Comparison of ENCODE assay signal across 9 cellular contexts in the genomic region with DNA sequence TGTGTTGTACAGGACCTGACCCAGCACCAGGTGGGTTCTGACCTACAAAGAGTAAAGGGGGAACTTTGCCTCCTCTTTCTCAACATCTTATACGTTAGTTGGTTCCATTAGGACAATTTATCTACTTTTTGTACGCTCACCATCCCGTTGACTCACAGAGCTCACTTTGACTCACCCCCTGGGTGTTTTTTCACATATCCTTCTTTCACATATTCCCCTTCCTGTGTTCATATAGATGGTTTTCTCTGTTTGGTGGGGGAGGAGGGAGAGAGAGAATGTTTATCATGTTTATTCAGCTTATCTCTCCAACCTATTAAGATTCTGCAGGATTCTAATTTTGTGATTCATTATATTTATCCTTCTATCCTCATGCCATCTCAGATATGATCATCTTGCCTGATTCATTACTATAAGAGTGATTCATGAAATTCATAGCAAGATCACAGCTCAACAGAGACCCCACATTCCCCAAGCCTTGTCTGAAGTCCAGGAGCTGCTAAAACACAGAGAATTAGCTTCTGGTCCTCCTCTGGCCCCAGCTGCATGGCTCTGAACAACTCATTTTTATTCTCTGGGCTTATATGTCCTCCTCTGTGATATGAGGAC. TPM values are rescaled to one million over a fixed set of nuclear protein-coding genes. Genes with fewer than 3 reads are reported as not detected.
DNase-seq lines count a peak whose midpoint lies in the region; ATAC-seq and TF ChIP-seq lines count a peak whose summit lies in the region.
"Had no signal": no experiment of that assay in that cellular context is flagged by ENCODE, and none has a peak within 500 bp of the region (broad histone marks: within the 10 kb centered on the region; RNA-seq: fewer than 3 reads in every experiment).

No MANE protein-coding gene starts in this region.

- H3K27ac Mint-ChIP-seq in activated T-helper 2 cell treated with anti-CD3 and anti-CD28 coated beads, Interferon-gamma antibody, Interleukin-2, Interleukin-4, amounts not matched to agents 10 μg/mL and 5 μg/mL and 100 μg/mL, durations not matched to agents 14 hours and 24 hours and 36 hours, result peak overlapping the region; percentile 99

- TF ChIP-seq CTCF in IMR-90 (conservative IDR thresholded peaks at IDR 0.05; ENCODE audit: low read depth, low read length) (no peak), dorsolateral prefrontal cortex (IDR thresholded peaks at IDR 0.05 in 54 of 56, conservative IDR thresholded peaks at IDR 0.05 in 2 of 56; ENCODE audit: low read depth in 1 of 56, partially characterized antibody in 56 of 56) (no peak)

- TF ChIP-seq POLR2A in IMR-90 (IDR thresholded peaks at IDR 0.05; ENCODE audit: low read depth, low read length), result no peak

- no peaks in the 10 kb centered on the region for H3K9me3 ChIP-seq in IMR-90 (ENCODE audit: control insufficient read depth, insufficient read depth, low read length)

- POLR2A ChIA-PET in IMR-90 (lab: Charles Lee; ENCODE audit: unreplicated experiment), result no interaction called here

- H3K9me1 ChIP-seq in IMR-90 (ENCODE audit: insufficient read depth, low read length), result no peaks in the 10 kb centered on the region

- no CpG with 5 or more reads among the region's 3 CpGs for WGBS in IMR-90 (ENCODE audit: extremely low coverage in 2 of 2, insufficient read length in 1 of 2), 2 experiments

- H3K36me3 ChIP-seq in IMR-90 (ENCODE audit: control insufficient read depth, insufficient read depth, low read length), result no peaks in the 10 kb centered on the region

- H3K79me1 ChIP-seq in IMR-90 (ENCODE audit: low read depth in 1 of 2, low read length in 2 of 2), result no peaks in the 10 kb centered on the region

- TF ChIP-seq RAD21 in IMR-90 (IDR thresholded peaks at IDR 0.05; ENCODE audit: low read length), result no peak

- peak; percentile 15 for DNase-seq in IMR-90
- no peak for DNase-seq in activated T-helper 2 cell treated with anti-CD3 and anti-CD28 coated beads, Interferon-gamma antibody, Interleukin-2, Interleukin-4, amounts not matched to agents 10 μg/mL and 5 μg/mL and 100 μg/mL, durations not matched to agents 14 hours and 24 hours and 36 hours (ENCODE audit: low spot score)
- peak; percentile 47 for DNase-seq in pulmonary artery endothelial cell (ENCODE audit: low read depth, low spot score)
- no peak for DNase-seq in hypothalamus (lab: John Stamatoyannopoulos, UW)
- DNase-seq in iPS-NIHi11 (ENCODE audit: low spot score), result no peak
- no peak for DNase-seq in COLO668 (lab: John Stamatoyannopoulos, UW; ENCODE audit: unreplicated experiment)
- DNase-seq in dorsolateral prefrontal cortex, result no peak
- DNase-seq: SHP77 treated with DMSO at 0.1 percent for 48 hours had no signal

- no peak overlapping the region for H3K18ac ChIP-seq in IMR-90 (ENCODE audit: low read depth, low read length)

- H4K20me1 ChIP-seq in IMR-90 (ENCODE audit: insufficient read depth, low read length), result no peaks in the 10 kb centered on the region

- H3K27ac ChIP-seq in IMR-90 (ENCODE audit: insufficient read depth, low read length), result no peak overlapping the region
- H3K27ac ChIP-seq in dorsolateral prefrontal cortex, result no peak overlapping the region

- in situ Hi-C loops in IMR-90 (cut with MboI; ENCODE audit: low sequenced_read_pairs), result no loop called here

- peaks cover 30% of the 10 kb centered on the region for H3K36me3 Mint-ChIP-seq in activated T-helper 2 cell treated with anti-CD3 and anti-CD28 coated beads, Interferon-gamma antibody, Interleukin-2, Interleukin-4, amounts not matched to agents 10 μg/mL and 5 μg/mL and 100 μg/mL, durations not matched to agents 14 hours and 24 hours and 36 hours (ENCODE audit: low read depth)

- no peak overlapping the region for H2BK120ac ChIP-seq in IMR-90 (ENCODE audit: low read depth, low read length)

- H3K4ac ChIP-seq in IMR-90 (ENCODE audit: low read depth, low read length), result no peak overlapping the region

- no peak overlapping the region for H3K9ac ChIP-seq in IMR-90 (ENCODE audit: low read depth, low read length)

- H2BK5ac ChIP-seq in IMR-90 (ENCODE audit: low read depth, low read length, poor library complexity, severe bottlenecking), result no peak overlapping the region

- H2AK9ac ChIP-seq in IMR-90 (replicated peaks; ENCODE audit: low read depth, low read length, poor library complexity), result no peak overlapping the region

- dilution Hi-C loops in IMR-90 (cut with HindIII; ENCODE audit: low sequenced_read_pairs, unreplicated experiment), result no loop called here

- no TSS peak for BruUV-seq in IMR-90 (replicated peaks; lab: Mats Ljungman, UMichigan)

- H2AFZ ChIP-seq in IMR-90 (replicated peaks; ENCODE audit: low read length, poor library complexity), result no peak overlapping the region

- H3K56ac ChIP-seq in IMR-90 (ENCODE audit: extremely low read depth, insufficient read depth, low read length), result no peak overlapping the region

- peak overlapping the region; percentile 76 for H3K4me3 Mint-ChIP-seq in activated T-helper 2 cell treated with anti-CD3 and anti-CD28 coated beads, Interferon-gamma antibody, Interleukin-2, Interleukin-4, amounts not matched to agents 10 μg/mL and 5 μg/mL and 100 μg/mL, durations not matched to agents 14 hours and 24 hours and 36 hours (ENCODE audit: low read depth)

- H3K4me3 ChIP-seq in IMR-90 (ENCODE audit: insufficient read depth, low read depth, low read length), result no peak overlapping the region
- no peak overlapping the region for H3K4me3 ChIP-seq in dorsolateral prefrontal cortex

- CTCF ChIA-PET in IMR-90 (lab: Yijun Ruan, JAX), result interaction anchor here (1.5 to 1.7 kb wide), 2 partner anchors 25 to 273 kb away, joined by 4 to 8 read pairs; no protein-coding TSS in a partner anchor

- H4K5ac ChIP-seq in IMR-90 (ENCODE audit: low read depth, low read length), result no peak overlapping the region

- no peak overlapping the region for H2BK15ac ChIP-seq in IMR-90 (ENCODE audit: low read depth, low read length)

- H3K27me3 Mint-ChIP-seq in activated T-helper 2 cell treated with anti-CD3 and anti-CD28 coated beads, Interferon-gamma antibody, Interleukin-2, Interleukin-4, amounts not matched to agents 10 μg/mL and 5 μg/mL and 100 μg/mL, durations not matched to agents 14 hours and 24 hours and 36 hours (ENCODE audit: low read depth), result no peaks in the 10 kb centered on the region

- H4K8ac ChIP-seq in IMR-90 (ENCODE audit: low read depth in 2 of 2, low read length in 2 of 2), result peak overlapping the region in 1 of 2 experiments; percentile 40; a peak in 1 of 4 replicates

- no peak overlapping the region for H3K4me2 ChIP-seq in IMR-90 (ENCODE audit: low read depth, low read length)

- ATAC-seq in GM18519 (IDR thresholded peaks at IDR 0.05; ENCODE audit: low FRiP score, unreplicated experiment), result peak; percentile 14
- ATAC-seq in IMR-90 (ENCODE audit: low read depth), result no peak

- H3K9me3 Mint-ChIP-seq in activated T-helper 2 cell treated with anti-CD3 and anti-CD28 coated beads, Interferon-gamma antibody, Interleukin-2, Interleukin-4, amounts not matched to agents 10 μg/mL and 5 μg/mL and 100 μg/mL, durations not matched to agents 14 hours and 24 hours and 36 hours, result no peaks in the 10 kb centered on the region

- no peak overlapping the region for H4K91ac ChIP-seq in IMR-90 (ENCODE audit: insufficient read depth, low read depth, low read length)

- H3K14ac ChIP-seq in IMR-90 (replicated peaks; ENCODE audit: low read depth, low read length), result no peak overlapping the region

- H3K27me3 ChIP-seq in IMR-90 (ENCODE audit: control insufficient read depth, insufficient read depth, low read length), result peaks cover 5% of the 10 kb centered on the region; the same call in 1 of the 2 replicates
- H3K27me3 ChIP-seq in dorsolateral prefrontal cortex, result peaks cover 0 to 69% (median 8%) of the 10 kb centered on the region in 45 donors

- H3K4me1 ChIP-seq in IMR-90 (ENCODE audit: control insufficient read depth, insufficient read depth, low read length), result no peaks in the 10 kb centered on the region

- intact Hi-C loops in IMR-90 (cut with micrococcal nuclease) (no loop called here), dorsolateral prefrontal cortex (cut with DNase I) (no loop called here)
- intact Hi-C loops in activated T-helper 2 cell treated with anti-CD3 and anti-CD28 coated beads, Interferon-gamma antibody, Interleukin-2, Interleukin-4, amounts not matched to agents 10 μg/mL and 5 μg/mL and 100 μg/mL, durations not matched to agents 14 hours and 24 hours and 36 hours (cut with micrococcal nuclease), result loop anchor here (1.0 to 5.0 kb wide), 11 partner anchors 8 to 1243 kb away; a partner anchor contains a TSS

- H2BK20ac ChIP-seq in IMR-90 (ENCODE audit: low read depth, low read length), result no peak overlapping the region

- H3K4me1 Mint-ChIP-seq in activated T-helper 2 cell treated with anti-CD3 and anti-CD28 coated beads, Interferon-gamma antibody, Interleukin-2, Interleukin-4, amounts not matched to agents 10 μg/mL and 5 μg/mL and 100 μg/mL, durations not matched to agents 14 hours and 24 hours and 36 hours (ENCODE audit: low read depth), result peaks cover 94% of the 10 kb centered on the region

- H3K23ac ChIP-seq in IMR-90 (ENCODE audit: low read depth, low read length), result no peak overlapping the region

- no peak overlapping the region for H2AK5ac ChIP-seq in IMR-90 (ENCODE audit: low read depth, low read length)

RNA-seq across cellular contexts. Expression of a gene that starts 37.2 kb away (rescaled TPM):
- total RNA-seq in IMR-90 (2012; rRNA removed) (not detected in 2 replicates), pulmonary artery endothelial cell (not detected in 2 replicates), dorsolateral prefrontal cortex (not detected)
- not detected in 2 replicates for polyA plus RNA-seq in IMR-90 (2012; rRNA removed)
- polyA plus RNA-seq in IMR-90 (2012; cell fraction: cytosol; rRNA removed), result not detected in 2 replicates
- not detected in 2 replicates for polyA plus RNA-seq in IMR-90 (2012; cell fraction: nucleus; rRNA removed; ENCODE audit: low replicate concordance)
- not detected in 2 replicates for total RNA-seq in activated T-helper 2 cell treated with anti-CD3 and anti-CD28 coated beads, Interferon-gamma antibody, Interleukin-2, Interleukin-4, amounts not matched to agents 10 μg/mL and 5 μg/mL and 100 μg/mL, durations not matched to agents 14 hours and 24 hours and 36 hours

RNA-seq across cellular contexts. Expression of a gene that starts 46.9 kb away (rescaled TPM):
- total RNA-seq in IMR-90 (2012; rRNA removed) (under 0.01 TPM in 2 replicates), pulmonary artery endothelial cell (0.28 and 0.79 TPM in 2 replicates), dorsolateral prefrontal cortex (100 to 1,000 TPM in 119 of 120 experiments, 10 to 100 TPM in 1; 87.8 to 336 (median 232) TPM)
- 0.60 and 0.75 TPM in 2 replicates for polyA plus RNA-seq in IMR-90 (2012; rRNA removed)
- 0.45 and 0.99 TPM in 2 replicates for polyA plus RNA-seq in IMR-90 (2012; cell fraction: cytosol; rRNA removed)
- 0.77 and 1.9 TPM in 2 replicates for polyA plus RNA-seq in IMR-90 (2012; cell fraction: nucleus; rRNA removed; ENCODE audit: low replicate concordance)
- total RNA-seq in activated T-helper 2 cell treated with anti-CD3 and anti-CD28 coated beads, Interferon-gamma antibody, Interleukin-2, Interleukin-4, amounts not matched to agents 10 μg/mL and 5 μg/mL and 100 μg/mL, durations not matched to agents 14 hours and 24 hours and 36 hours, result 2.4 and 3.0 TPM in 2 replicates

RNA-seq across cellular contexts. Expression of a gene that starts 58.7 kb away (rescaled TPM):
- not detected in 2 replicates for total RNA-seq in IMR-90 (2012; rRNA removed)
- polyA plus RNA-seq in IMR-90 (2012; rRNA removed), result not detected in 2 replicates
- not detected in 2 replicates for polyA plus RNA-seq in IMR-90 (2012; cell fraction: cytosol; rRNA removed)
- not detected in 2 replicates for polyA plus RNA-seq in IMR-90 (2012; cell fraction: nucleus; rRNA removed; ENCODE audit: low replicate concordance)
- not detected in 2 replicates for total RNA-seq in activated T-helper 2 cell treated with anti-CD3 and anti-CD28 coated beads, Interferon-gamma antibody, Interleukin-2, Interleukin-4, amounts not matched to agents 10 μg/mL and 5 μg/mL and 100 μg/mL, durations not matched to agents 14 hours and 24 hours and 36 hours
- total RNA-seq in pulmonary artery endothelial cell, result not detected in 2 replicates
- total RNA-seq in dorsolateral prefrontal cortex, result not detected

Comparison
In these comparisons a context has a peak if more than half of its experiments do, and no peak if none do; other contexts are left out.
1. DNase-seq: peak in IMR-90 (single experiment) and pulmonary artery endothelial cell (single experiment); none in activated T-helper 2 cell treated with anti-CD3 and anti-CD28 coated beads, Interferon-gamma antibody, Interleukin-2, Interleukin-4, amounts not matched to agents 10 μg/mL and 5 μg/mL and 100 μg/mL, durations not matched to agents 14 hours and 24 hours and 36 hours (single experiment), hypothalamus (0 of 51), iPS-NIHi11 (single experiment), COLO668 (single experiment) and dorsolateral prefrontal cortex (0 of 10).
2. RNA of a gene that starts 46.9 kb away (total RNA-seq): 87.8 to 336 TPM in dorsolateral prefrontal cortex; 2.4 to 3.0 TPM in activated T-helper 2 cell treated with anti-CD3 and anti-CD28 coated beads, Interferon-gamma antibody, Interleukin-2, Interleukin-4, amounts not matched to agents 10 μg/mL and 5 μg/mL and 100 μg/mL, durations not matched to agents 14 hours and 24 hours and 36 hours, 0.28 to 0.79 TPM in pulmonary artery endothelial cell and under 0.01 TPM in IMR-90; every median in the first group is over 10 times any median in the second.